In the genomic region with DNA sequence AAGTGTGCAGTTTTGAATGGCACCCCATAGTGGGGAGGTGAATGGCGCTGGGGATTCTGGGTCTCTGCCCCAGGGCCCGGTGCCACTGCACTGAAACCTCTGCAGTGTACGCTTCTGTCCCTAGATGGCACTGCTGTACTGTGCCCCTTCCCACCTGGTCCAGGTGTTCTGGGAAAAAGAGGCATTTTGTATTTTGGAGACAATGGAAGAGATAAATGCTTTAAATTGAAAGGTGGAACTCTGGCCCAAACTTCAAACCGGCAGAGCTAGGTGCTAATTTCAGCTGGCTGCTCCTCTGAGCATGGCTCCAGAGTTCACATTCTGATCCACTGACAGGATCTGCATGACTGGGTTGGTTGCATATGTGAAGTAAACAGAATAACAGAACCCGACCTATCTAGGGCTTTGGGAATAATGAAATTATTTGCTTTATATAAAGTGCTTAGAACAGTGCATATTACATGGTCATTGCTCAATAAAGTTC, we compare ENCODE assay signal across 9 cellular contexts. TPM values are rescaled to one million over a fixed set of nuclear protein-coding genes. Genes with fewer than 3 reads are reported as not detected.
DNase-seq lines count a peak whose midpoint lies in the region; ATAC-seq and TF ChIP-seq lines count a peak whose summit lies in the region.
"Had no signal": no experiment of that assay in that cellular context is flagged by ENCODE, and none has a peak within 500 bp of the region (broad histone marks: within the 10 kb centered on the region; RNA-seq: fewer than 3 reads in every experiment).

No MANE protein-coding gene starts in this region.

- H2AFZ ChIP-seq in hepatocyte: no peak overlapping the region

- H3K9me2 ChIP-seq in hepatocyte (replicated peaks; ENCODE audit: insufficient read depth): no peaks in the 10 kb centered on the region

- H3K27ac ChIP-seq in hepatocyte: no peak overlapping the region
- H3K27ac ChIP-seq in upper lobe of left lung: no peak overlapping the region

- no peak overlapping the region for H3K4me3 ChIP-seq in hepatocyte
- no peak overlapping the region for H3K4me3 ChIP-seq in upper lobe of left lung

- H4K20me1 ChIP-seq in hepatocyte (ENCODE audit: insufficient read depth, poor library complexity, severe bottlenecking): no peaks in the 10 kb centered on the region

- H3K27me3 ChIP-seq in hepatocyte (no peaks in the 10 kb centered on the region), upper lobe of left lung (no peaks in the 10 kb centered on the region)

- no peaks in the 10 kb centered on the region for H3K36me3 Mint-ChIP-seq in activated T-cell treated with anti-CD3 and anti-CD28 coated beads, Interleukin-2, amount 50 U/mL, for 4 hours (ENCODE audit: insufficient read depth)

- H3K9me3 Mint-ChIP-seq in activated T-cell treated with anti-CD3 and anti-CD28 coated beads, Interleukin-2, amount 50 U/mL, for 4 hours: no peaks in the 10 kb centered on the region

- peak; percentile 48 for DNase-seq in activated T-cell treated with anti-CD3 and anti-CD28 coated beads, Interleukin-2, amount 50 U/mL, for 1 hour
- DNase-seq in activated T-cell treated with anti-CD3 and anti-CD28 coated beads for 4 hours (no peak), NCI-H187 (lab: John Stamatoyannopoulos, UW) (peak; percentile 32 to 37), hepatocyte (ENCODE audit: low spot score) (peak; percentile 71), upper lobe of left lung (peak in 1 of 2 donors; percentile 63), MV-4-11 (lab: John Stamatoyannopoulos, UW) (no peak), posterior vena cava (ENCODE audit: low spot score) (no peak)
- DNase-seq in activated T-cell treated with anti-CD3 and anti-CD28 coated beads, Interleukin-2, amount 50 U/mL, for 4 hours: peak; percentile 27

- peak; percentile 66 to 81 for ATAC-seq in activated T-cell treated with anti-CD3 and anti-CD28 coated beads, Interleukin-2, amount 50 U/mL, for 4 hours
- ATAC-seq in upper lobe of left lung (ENCODE audit: low FRiP score in 2 of 2): peak in 1 of 2 donors; percentile 62

- 18% methylated on average over 5 of the region's 5 CpGs for WGBS in hepatocyte (ENCODE audit: low lambda C conversion rate, missing lambda C conversion rate)
- WGBS in upper lobe of left lung, 2 donors: 32 to 33% methylated on average over 3 to 5 of the region's 5 CpGs

- H3K4me2 ChIP-seq in hepatocyte: no peak overlapping the region

- no peaks in the 10 kb centered on the region for H3K79me2 ChIP-seq in hepatocyte

- H3K4me1 ChIP-seq in hepatocyte (ENCODE audit: insufficient read depth): no peaks in the 10 kb centered on the region
- H3K4me1 ChIP-seq in upper lobe of left lung: peaks cover 0 to 8% (median 5%) of the 10 kb centered on the region in 4 donors

- TF ChIP-seq CTCF in hepatocyte (IDR thresholded peaks at IDR 0.05; ENCODE audit: poor library complexity) (peak; percentile 74), upper lobe of left lung (IDR thresholded peaks at IDR 0.05) (peak; percentile 37 to 67 (median 58))

- H3K4me3 Mint-ChIP-seq in activated T-cell treated with anti-CD3 and anti-CD28 coated beads, Interleukin-2, amount 50 U/mL, for 4 hours: no peak overlapping the region

- peaks cover 10% of the 10 kb centered on the region for H3K27me3 Mint-ChIP-seq in activated T-cell treated with anti-CD3 and anti-CD28 coated beads, Interleukin-2, amount 50 U/mL, for 4 hours (ENCODE audit: low read depth)

- H3K36me3 ChIP-seq in hepatocyte (replicated peaks; ENCODE audit: insufficient read depth, low read depth) (no peaks in the 10 kb centered on the region), upper lobe of left lung (no peaks in the 10 kb centered on the region)

- intact Hi-C loops in posterior vena cava (cut with DNase I): no loop called here

- TF ChIP-seq EP300 in upper lobe of left lung (IDR thresholded peaks at IDR 0.05): no peak

- H3K9me3 ChIP-seq in hepatocyte (ENCODE audit: low read depth) (no peaks in the 10 kb centered on the region), upper lobe of left lung (no peaks in the 10 kb centered on the region)

- no peaks in the 10 kb centered on the region for H3K4me1 Mint-ChIP-seq in activated T-cell treated with anti-CD3 and anti-CD28 coated beads, Interleukin-2, amount 50 U/mL, for 4 hours (ENCODE audit: low read depth)

- TF ChIP-seq POLR2A in upper lobe of left lung (IDR thresholded peaks at IDR 0.05): no peak

RNA-seq across cellular contexts. Expression of gene KRT80, which starts 52.2 kb away (rescaled TPM):
- total RNA-seq in activated T-cell treated with anti-CD3 and anti-CD28 coated beads, Interleukin-2, amount 50 U/mL, for 4 hours: under 1 TPM in 2 of 3 donors, not detected in 1; 0.05 to 0.08 TPM
- total RNA-seq in hepatocyte: 0.28 and 0.77 TPM in 2 replicates
- 1.2 and 1.5 TPM in 2 replicates for polyA plus RNA-seq in hepatocyte
- total RNA-seq in upper lobe of left lung: 10 to 100 TPM in 2 of 6 donors, 1 to 10 TPM in 4; 2.1 to 15.2 (median 6.6) TPM
- under 1 TPM; 0.19 to 0.48 TPM for total RNA-seq in posterior vena cava
- total RNA-seq: activated CD8-positive, alpha-beta memory T cell treated with anti-CD3 and anti-CD28 coated beads for 36 hours had no signal

Comparison
In these comparisons a context has a peak if more than half of its experiments do, and no peak if none do; other contexts are left out.
1. DNase-seq: peak in activated T-cell treated with anti-CD3 and anti-CD28 coated beads, Interleukin-2, amount 50 U/mL, for 1 hour (single experiment), NCI-H187 (2 of 2), activated T-cell treated with anti-CD3 and anti-CD28 coated beads, Interleukin-2, amount 50 U/mL, for 4 hours (single experiment) and hepatocyte (single experiment); none in activated T-cell treated with anti-CD3 and anti-CD28 coated beads for 4 hours (single experiment), MV-4-11 (single experiment) and posterior vena cava (single experiment).